30 cellular contexts compared by ENCODE assay signal in the genomic region with DNA sequence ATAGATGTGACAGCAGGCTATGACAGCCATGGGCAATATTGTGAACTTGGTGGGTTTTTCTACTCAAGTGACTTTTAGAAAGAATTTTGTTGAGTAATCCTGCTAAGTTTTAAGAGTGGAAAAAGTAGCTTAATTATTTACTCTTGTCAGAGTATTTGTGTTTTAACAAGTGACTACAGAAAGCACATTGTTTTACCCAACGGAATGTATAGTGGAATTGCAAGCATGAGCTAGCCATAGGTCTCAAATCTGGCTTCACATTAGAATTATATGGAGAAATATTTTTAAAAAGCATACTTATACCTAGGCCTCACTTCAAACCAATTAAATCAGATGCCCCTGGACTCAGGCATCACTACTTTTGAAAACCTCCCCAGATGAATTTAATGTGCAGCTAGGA.
"Had no signal": no experiment of that assay in that cellular context is flagged by ENCODE, and none has a peak within 500 bp of the region (broad histone marks: within the 10 kb centered on the region; RNA-seq: fewer than 3 reads in every experiment).

No MANE protein-coding gene starts in this region.

- H3K9me3 ChIP-seq: neutrophil, pancreas, prostate gland, testis, transverse colon, vagina had no signal

- H3K27me3 ChIP-seq: neutrophil, pancreas, spleen, suprapubic skin, testis, tibial artery, transverse colon, upper lobe of left lung, vagina had no signal

- H3K4me3 ChIP-seq: pancreas, prostate gland, skin epidermis, smooth muscle cell, spleen, suprapubic skin, testis, tibial artery, transverse colon, upper lobe of left lung, vagina had no signal

- H3K9me3 Mint-ChIP-seq: stimulated activated naive CD8-positive, alpha-beta T cell treated with anti-CD3 and anti-CD28 coated beads, Interleukin-15, amount 100 ng/mL, for 72 hours had no signal

- H3K4me1 ChIP-seq: pancreas, prostate gland, spleen, suprapubic skin, testis, tibial artery, transverse colon, upper lobe of left lung, vagina had no signal

- H3K27me3 Mint-ChIP-seq: stimulated activated memory B cell treated with anti-CD40 and anti-IgM and Interleukin-4, amounts not matched to agents 10 μg/mL and 1 μg/mL and 100 μg/mL, for 72 hours; stimulated activated naive CD8-positive, alpha-beta T cell treated with anti-CD3 and anti-CD28 coated beads, Interleukin-15, amount 100 ng/mL, for 72 hours had no signal

- H3K36me3 Mint-ChIP-seq: stimulated activated memory B cell treated with anti-CD40 and anti-IgM and Interleukin-4, amounts not matched to agents 10 μg/mL and 1 μg/mL and 100 μg/mL, for 72 hours had no signal

- H3K4me1 Mint-ChIP-seq: naive thymus-derived CD4-positive, alpha-beta T cell; natural killer cell; nephron progenitor cell; neural crest cell; stimulated activated memory B cell treated with anti-CD40 and anti-IgM and Interleukin-4, amounts not matched to agents 10 μg/mL and 1 μg/mL and 100 μg/mL, for 72 hours; stimulated activated naive CD8-positive, alpha-beta T cell treated with anti-CD3 and anti-CD28 coated beads, Interleukin-15, amount 100 ng/mL, for 72 hours had no signal

- H3K36me3 ChIP-seq: neutrophil, pancreas, prostate gland, spleen, suprapubic skin, tibial artery, transverse colon, upper lobe of left lung, vagina had no signal

- ATAC-seq: naive thymus-derived CD4-positive, alpha-beta T cell; natural killer cell; pancreas; right cardiac atrium; sciatic nerve; stimulated activated memory B cell treated with anti-CD40 and anti-IgM and Interleukin-4, amounts not matched to agents 10 μg/mL and 1 μg/mL and 100 μg/mL, for 72 hours; stimulated activated naive CD8-positive, alpha-beta T cell treated with anti-CD3 and anti-CD28 coated beads, Interleukin-15, amount 100 ng/mL, for 72 hours; stimulated activated naive CD8-positive, alpha-beta T cell treated with anti-CD3 and anti-CD28 coated beads, Interleukin-15, Interleukin-2, amounts not matched to agents 100 U/mL and 50 U/mL, for 24 hours had no signal

- H3K4me2 ChIP-seq: smooth muscle cell had no signal

- DNase-seq: naive thymus-derived CD4-positive, alpha-beta T cell; natural killer cell; nephron progenitor cell; nucleus accumbens; pancreas; right cardiac atrium; spleen; stimulated activated CD4-positive, alpha-beta T cell treated with anti-CD3 and anti-CD28 coated beads, Interleukin-12 subunit alpha, Interleukin-12 subunit beta, amount 100 ng/mL, for 4 hours; stimulated activated CD4-positive, alpha-beta T cell treated with anti-CD3 and anti-CD28 coated beads, Interleukin-1b, Interleukin-23, amount 100 ng/mL, for 48 hours; stimulated activated CD4-positive, alpha-beta T cell treated with anti-CD3 and anti-CD28 coated beads, Interleukin-4, amount 100 ng/mL, for 1 hour; stimulated activated CD4-positive, alpha-beta T cell treated with anti-CD3 and anti-CD28 coated beads, Interleukin-4, amount 100 ng/mL, for 4 hours; stimulated activated CD8-positive, alpha-beta memory T cell treated with anti-CD3 and anti-CD28 coated beads, Interleukin-4, amount 100 ng/mL, for 48 hours; stimulated activated naive CD4-positive, alpha-beta T cell; stimulated activated naive CD8-positive, alpha-beta T cell treated with anti-CD3 and anti-CD28 coated beads, Interleukin-15, amount 100 ng/mL, for 72 hours; stimulated activated naive CD8-positive, alpha-beta T cell treated with anti-CD3 and anti-CD28 coated beads, Interleukin-15, Interleukin-2, amounts not matched to agents 100 U/mL and 50 U/mL, for 24 hours; substantia nigra; testis; tibial artery; transverse colon had no signal

- H3K27ac Mint-ChIP-seq: naive thymus-derived CD4-positive, alpha-beta T cell; natural killer cell; nephron progenitor cell; stimulated activated memory B cell treated with anti-CD40 and anti-IgM and Interleukin-4, amounts not matched to agents 10 μg/mL and 1 μg/mL and 100 μg/mL, for 72 hours; stimulated activated naive CD8-positive, alpha-beta T cell treated with anti-CD3 and anti-CD28 coated beads, Interleukin-15, amount 100 ng/mL, for 72 hours had no signal

- FAIRE-seq: pancreas, urothelium cell line had no signal

- H3K4me3 Mint-ChIP-seq: naive thymus-derived CD4-positive, alpha-beta T cell; natural killer cell; nephron progenitor cell; neural crest cell; stimulated activated memory B cell treated with anti-CD40 and anti-IgM and Interleukin-4, amounts not matched to agents 10 μg/mL and 1 μg/mL and 100 μg/mL, for 72 hours; stimulated activated naive CD8-positive, alpha-beta T cell treated with anti-CD3 and anti-CD28 coated beads, Interleukin-15, amount 100 ng/mL, for 72 hours had no signal

- H3K27ac ChIP-seq: neutrophil, pancreas, prostate gland, skin epidermis, spleen, suprapubic skin, testis, tibial artery, transverse colon, upper lobe of left lung, vagina had no signal
